In the genomic region with DNA sequence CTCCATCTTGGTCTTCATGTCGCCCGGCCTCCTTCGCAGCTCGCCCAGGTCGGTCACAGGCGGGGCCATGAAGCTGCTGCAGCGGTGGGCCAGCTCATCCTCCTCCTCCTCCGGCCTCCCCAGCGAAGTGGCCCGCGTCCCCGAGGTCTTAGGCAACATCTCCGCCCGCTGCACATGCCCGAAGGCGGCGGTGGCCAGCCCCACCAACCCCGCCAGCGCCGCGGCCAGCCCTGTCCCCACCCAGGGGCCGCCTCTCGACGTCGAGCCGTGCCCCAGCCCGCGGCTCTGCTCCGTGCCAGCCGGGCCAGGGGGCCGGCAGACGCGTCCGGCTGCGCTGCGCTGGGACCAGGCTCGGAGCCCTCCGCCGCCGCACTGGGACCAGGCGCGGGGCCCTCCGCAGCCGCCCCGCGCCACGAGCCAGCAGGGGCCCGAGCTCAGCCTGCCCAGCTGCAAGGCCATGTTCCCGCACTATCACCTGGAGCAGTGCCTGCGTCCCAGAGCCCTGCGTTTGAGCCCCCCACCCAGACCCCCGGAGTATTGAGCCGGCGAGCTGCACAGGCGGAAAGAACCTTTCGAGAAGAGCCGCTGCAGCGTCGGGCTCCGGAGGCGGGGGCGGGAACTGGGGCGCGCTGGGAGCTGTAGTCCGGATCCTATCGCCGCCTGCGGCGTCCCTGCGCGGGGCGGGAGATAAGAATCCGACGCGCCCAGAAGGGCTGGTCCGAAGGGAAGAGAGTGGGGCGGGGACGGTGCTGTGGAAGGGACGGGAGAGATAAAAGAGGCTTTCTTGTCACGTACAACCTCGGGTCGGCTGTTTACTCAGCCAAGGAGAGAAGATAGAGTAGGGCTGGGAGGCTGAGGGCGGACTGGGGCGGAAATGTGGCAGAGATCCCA, we compare ENCODE assay signal across 8 cellular contexts. TPM values are rescaled to one million over a fixed set of nuclear protein-coding genes. Genes with fewer than 3 reads are reported as not detected.
DNase-seq lines count a peak whose midpoint lies in the region; ATAC-seq, FAIRE-seq and TF ChIP-seq lines count a peak whose summit lies in the region.

Gene CPOX (minus strand): TSS at position 566 of the 891 bp plus-strand sequence. CDS start 107 bp downstream, at position 459.

- H3K9ac ChIP-seq in keratinocyte (ENCODE audit: control insufficient read depth, extremely low read depth, insufficient read depth, low read length): peak within 1 kb of the TSS; percentile 76

- peaks cover 9% of the 10 kb centered on the region for H3K4me1 ChIP-seq in keratinocyte (ENCODE audit: control insufficient read depth, extremely low read depth, insufficient read depth, low read length)

- DNase-seq in AG08395 (ENCODE audit: low spot score) (peak; percentile 91), NCI-H2227 treated with DMSO at 0.1 percent for 48 hours (lab: John Stamatoyannopoulos, UW) (peak; percentile 68), cerebellar cortex (ENCODE audit: low spot score) (peak; percentile 82), keratinocyte (ENCODE audit: low read depth, low spot score) (no peak)
- peak; percentile 68 for DNase-seq in activated CD4-positive, CD25-positive, alpha-beta regulatory T cell treated with anti-CD3 and anti-CD28 coated beads, Interleukin-2, amount 50 U/mL, for 16 hours (ENCODE audit: low read depth, low spot score)
- peak; percentile 79 to 88 (median 81) for DNase-seq in stimulated activated CD4-positive, alpha-beta T cell treated with anti-CD3 and anti-CD28 coated beads, Interleukin-12 subunit alpha, Interleukin-12 subunit beta, amount 100 ng/mL, for 48 hours (ENCODE audit: low read depth in 2 of 3, low spot score in 1 of 3)

- H4K20me1 ChIP-seq in keratinocyte (ENCODE audit: control insufficient read depth, extremely low read depth, insufficient read depth, low read length): no peaks in the 10 kb centered on the region

- H3K36me3 ChIP-seq in keratinocyte (ENCODE audit: control insufficient read depth in 2 of 2, extremely low read depth in 1 of 2, insufficient read depth in 2 of 2, low read length in 2 of 2): peaks cover 0 to 6% of the 10 kb centered on the region in 2 experiments

- H3K27ac ChIP-seq in keratinocyte (ENCODE audit: control insufficient read depth, insufficient read depth, low read length): peak within 1 kb of the TSS; percentile 39

- no peaks in the 10 kb centered on the region for H3K27me3 ChIP-seq in keratinocyte (ENCODE audit: control insufficient read depth, extremely low read depth, insufficient read depth, low read length)

- peaks cover 12% of the 10 kb centered on the region for H3K79me2 ChIP-seq in keratinocyte (ENCODE audit: control insufficient read depth, insufficient read depth, low read length)

- ATAC-seq in GM18907 (IDR thresholded peaks at IDR 0.05; ENCODE audit: unreplicated experiment) (peak; percentile 97), HG03139 (IDR thresholded peaks at IDR 0.05; ENCODE audit: unreplicated experiment) (peak; percentile 95)

- TF ChIP-seq CTCF in keratinocyte (optimal IDR thresholded peaks at IDR 0.05 in 1 of 3, IDR thresholded peaks at IDR 0.05 in 1 of 3, conservative IDR thresholded peaks at IDR 0.05 in 1 of 3; ENCODE audit: extremely low read depth in 1 of 3, insufficient read depth in 2 of 3, low read length in 3 of 3): no peak

- H3K4me2 ChIP-seq in keratinocyte (ENCODE audit: control insufficient read depth, extremely low read depth, insufficient read depth, low read depth, low read length): peak within 1 kb of the TSS; percentile 77

- peak within 1 kb of the TSS; percentile 94 for H2AFZ ChIP-seq in keratinocyte (ENCODE audit: control insufficient read depth, low read length)

- H3K9me1 ChIP-seq in keratinocyte (ENCODE audit: control insufficient read depth, extremely low read depth, insufficient read depth, low read length): no peaks in the 10 kb centered on the region

- peak within 1 kb of the TSS; percentile 82 to 86 (median 85) for H3K4me3 ChIP-seq in keratinocyte (ENCODE audit: control insufficient read depth in 2 of 3, extremely low read depth in 1 of 3, insufficient read depth in 2 of 3, low read depth in 1 of 3, low read length in 3 of 3)

- H3K9me3 ChIP-seq in keratinocyte (ENCODE audit: control insufficient read depth, low read depth, low read length): no peaks in the 10 kb centered on the region

- no peak for FAIRE-seq in keratinocyte (lab: Jason Lieb, UNC)

- dilution Hi-C loops in keratinocyte (cut with MboI; ENCODE audit: extremely low pct_ligation_motif_present, low sequenced_read_pairs): no loop called here

RNA-seq across cellular contexts. Expression of gene CPOX, which starts in this region (rescaled TPM):
- polyA plus RNA-seq in keratinocyte: 19.2 to 29.4 TPM (median 21.0 TPM) in 3 replicates
- 9.9 TPM for polyA plus RNA-seq in keratinocyte (2011; ENCODE audit: low read depth)
- polyA plus RNA-seq in keratinocyte (2011; cell fraction: cytosol; rRNA removed): 13.6 and 18.2 TPM in 2 replicates
- polyA plus RNA-seq in keratinocyte (2011; cell fraction: nucleus; rRNA removed): 36.0 and 53.1 TPM in 2 replicates
- 11.2 and 19.7 TPM in 2 replicates for polyA plus RNA-seq in keratinocyte (2012; ENCODE audit: low replicate concordance)
- polyA minus RNA-seq in keratinocyte: 8.3 to 18.4 TPM (median 10.4 TPM) in 3 replicates
- polyA minus RNA-seq in keratinocyte (2011; cell fraction: cytosol; rRNA and poly(A)+ RNA removed): 10.7 TPM
- polyA minus RNA-seq in keratinocyte (2011; cell fraction: nucleus; rRNA and poly(A)+ RNA removed): 11.5 and 14.3 TPM in 2 replicates
